Comparison of ENCODE assay signal across 8 cellular contexts in genomic region chr3:131526801-131527347, GRCh38. TPM values are rescaled to one million over a fixed set of nuclear protein-coding genes. Genes with fewer than 3 reads are reported as not detected.
DNase-seq lines count a peak whose midpoint lies in the region; ATAC-seq and TF ChIP-seq lines count a peak whose summit lies in the region.

No MANE protein-coding gene starts in this region.

- TF ChIP-seq CTCF in CD14-positive monocyte (IDR thresholded peaks at IDR 0.05) (peak; percentile 18), endothelial cell (IDR thresholded peaks at IDR 0.05; ENCODE audit: unreplicated experiment) (no peak), mesothelial cell of epicardium (IDR thresholded peaks at IDR 0.05; ENCODE audit: unreplicated experiment) (no peak), lower leg skin (IDR thresholded peaks at IDR 0.05) (no peak)

- peaks cover 3% of the 10 kb centered on the region for H3K4me1 Mint-ChIP-seq in CD14-positive monocyte
- H3K4me1 Mint-ChIP-seq in endothelial cell (ENCODE audit: unreplicated experiment) = no peaks in the 10 kb centered on the region
- H3K4me1 Mint-ChIP-seq in mesothelial cell of epicardium = no peaks in the 10 kb centered on the region
- H3K4me1 Mint-ChIP-seq in T-helper 17 cell = no peaks in the 10 kb centered on the region

- H3K4me3 Mint-ChIP-seq in CD14-positive monocyte = peak overlapping the region in 1 of 2 donors; percentile 67
- H3K4me3 Mint-ChIP-seq in endothelial cell (ENCODE audit: unreplicated experiment) = no peak overlapping the region
- peak overlapping the region; percentile 24 for H3K4me3 Mint-ChIP-seq in mesothelial cell of epicardium
- H3K4me3 Mint-ChIP-seq in T-helper 17 cell = no peak overlapping the region

- 13 to 27% methylated on average over 18 to 36 of the region's 37 CpGs for WGBS in lower leg skin, 2 donors

- no peak for DNase-seq in CD14-positive monocyte (ENCODE audit: low spot score)
- DNase-seq in NCI-H1694 treated with DMSO at 0.1 percent for 48 hours (lab: John Stamatoyannopoulos, UW) = peak; percentile 24
- DNase-seq in endothelial cell (ENCODE audit: low spot score) = peak; percentile 26
- DNase-seq in mesothelial cell of epicardium (ENCODE audit: low spot score in 2 of 2, unreplicated experiment in 2 of 2) = peak; percentile 36 to 50
- DNase-seq in T-helper 17 cell = no peak
- DNase-seq in DMS79 treated with DMSO at 0.1 percent for 48 hours (lab: John Stamatoyannopoulos, UW) = no peak
- DNase-seq in lower leg skin (ENCODE audit: low spot score in 2 of 2) = no peak

- H3K4me3 ChIP-seq in lower leg skin (ENCODE audit: low read depth, poor library complexity, severe bottlenecking) = no peak overlapping the region

- peaks cover 0 to 2% (median 0%) of the 10 kb centered on the region in 7 donors for H3K9me3 Mint-ChIP-seq in CD14-positive monocyte
- H3K9me3 Mint-ChIP-seq in endothelial cell (ENCODE audit: unreplicated experiment) = no peaks in the 10 kb centered on the region
- H3K9me3 Mint-ChIP-seq in mesothelial cell of epicardium = no peaks in the 10 kb centered on the region

- intact Hi-C loops in CD14-positive monocyte (cut with micrococcal nuclease) (no loop called here), lower leg skin (cut with DNase I; ENCODE audit: low total_unique reads) (no loop called here)

- H3K27ac Mint-ChIP-seq in CD14-positive monocyte = no peak overlapping the region
- H3K27ac Mint-ChIP-seq in endothelial cell (ENCODE audit: unreplicated experiment) = no peak overlapping the region
- H3K27ac Mint-ChIP-seq in mesothelial cell of epicardium = no peak overlapping the region
- no peak overlapping the region for H3K27ac Mint-ChIP-seq in T-helper 17 cell

- ATAC-seq in T-helper 17 cell = no peak
- no peak for ATAC-seq in GM21619 (IDR thresholded peaks at IDR 0.05; ENCODE audit: unreplicated experiment)

- no peak for TF ChIP-seq POLR2A in lower leg skin (IDR thresholded peaks at IDR 0.05)

- H3K9me3 ChIP-seq in T-helper 17 cell (ENCODE audit: control insufficient read depth, low read length, poor library complexity, severe bottlenecking) = no peaks in the 10 kb centered on the region

- no peaks in the 10 kb centered on the region for H3K36me3 Mint-ChIP-seq in CD14-positive monocyte
- H3K36me3 Mint-ChIP-seq in endothelial cell (ENCODE audit: low read depth, unreplicated experiment) = no peaks in the 10 kb centered on the region
- no peaks in the 10 kb centered on the region for H3K36me3 Mint-ChIP-seq in mesothelial cell of epicardium
- H3K36me3 Mint-ChIP-seq in T-helper 17 cell (ENCODE audit: low read depth) = peaks cover 2% of the 10 kb centered on the region

- H3K27me3 Mint-ChIP-seq in CD14-positive monocyte (ENCODE audit: low read depth in 3 of 3) = peaks cover 26 to 33% (median 28%) of the 10 kb centered on the region in 3 donors
- no peaks in the 10 kb centered on the region for H3K27me3 Mint-ChIP-seq in endothelial cell (ENCODE audit: unreplicated experiment)
- H3K27me3 Mint-ChIP-seq in mesothelial cell of epicardium (ENCODE audit: low read depth) = peaks cover 51% of the 10 kb centered on the region
- peaks cover 39% of the 10 kb centered on the region for H3K27me3 Mint-ChIP-seq in T-helper 17 cell

RNA-seq across cellular contexts. Expression of gene MRPL3, which starts 24.1 kb away (rescaled TPM):
- polyA plus RNA-seq in CD14-positive monocyte = 10 to 100 TPM; 62.9 to 66.3 TPM
- total RNA-seq in endothelial cell (ENCODE audit: unreplicated experiment) (37.1 TPM), mesothelial cell of epicardium (77.5 to 77.7 TPM (median 77.7 TPM) in 3 replicates), T-helper 17 cell (10 to 100 TPM; 33.1 to 35.0 TPM), lower leg skin (10 to 100 TPM; 37.8 to 60.0 (median 55.1) TPM)

Comparison
In these comparisons a context has a peak if more than half of its experiments do, and no peak if none do; other contexts are left out.
1. DNase-seq: peak in NCI-H1694 treated with DMSO at 0.1 percent for 48 hours (single experiment), endothelial cell (single experiment) and mesothelial cell of epicardium (2 of 2); none in CD14-positive monocyte (single experiment), T-helper 17 cell (0 of 3), DMS79 treated with DMSO at 0.1 percent for 48 hours (single experiment) and lower leg skin (0 of 2).